In genomic region chr7:156236181-156236889, GRCh38 we compare ENCODE assay signal across 18 cellular contexts.
"Had no signal": no experiment of that assay in that cellular context is flagged by ENCODE, and none has a peak within 500 bp of the region (broad histone marks: within the 10 kb centered on the region; RNA-seq: fewer than 3 reads in every experiment).

No MANE protein-coding gene starts in this region.

- DNase-seq: colonic mucosa; effector CD8-positive, alpha-beta T cell; esophagus squamous epithelium; foreskin melanocyte; glutamatergic neuron; heart right ventricle; hippocampal formation; mesenchymal stem cell; mucosa of descending colon; naive B cell; occipital lobe; pancreas; right cardiac atrium; spleen; stimulated activated CD4-positive, alpha-beta T cell treated with anti-CD3 and anti-CD28 coated beads, Interleukin-4, amount 100 ng/mL, for 4 hours; testis had no signal

- ATAC-seq: heart right ventricle; mucosa of descending colon; natural killer cell treated with Interleukin-12 subunit alpha and Interleukin-12 subunit beta and Interleukin-15 and Interleukin-18, amount 100 ng/mL, for 72 hours; pancreas; right cardiac atrium; stimulated activated memory B cell treated with anti-CD40 and anti-IgM and Interleukin-4, amounts not matched to agents 10 μg/mL and 1 μg/mL and 100 μg/mL, for 72 hours had no signal
